8 cellular contexts compared by ENCODE assay signal in genomic region chr1:144523661-144524407, GRCh38.
DNase-seq lines count a peak whose midpoint lies in the region; ATAC-seq and TF ChIP-seq lines count a peak whose summit lies in the region.
"Not testable (repeated sequence)": the region's sequence is repeated elsewhere in the genome, so short reads cannot be mapped to it uniquely, and the experiment has no call there.

No MANE protein-coding gene starts in this region.

- TF ChIP-seq CTCF in A673 (conservative IDR thresholded peaks at IDR 0.05; ENCODE audit: low read depth, low read length); coronary artery (IDR thresholded peaks at IDR 0.05): not testable (repeated sequence)

- POLR2A ChIA-PET in A673 (lab: Charles Lee; ENCODE audit: low non-redundant PET): not testable (repeated sequence)

- TSS peak; percentile 100 for BruUV-seq in A673 (replicated peaks; lab: Mats Ljungman, UMichigan)

- peak; percentile 50 for DNase-seq in A673 (ENCODE audit: low spot score)
- DNase-seq in NCI-H774 (lab: John Stamatoyannopoulos, UW): peak; percentile 41
- peak; percentile 37 for DNase-seq in activated CD8-positive, alpha-beta memory T cell treated with anti-CD3 and anti-CD28 coated beads, Interleukin-2, amount 50 U/mL, for 4 hours
- peak; percentile 58 for DNase-seq in coronary artery (ENCODE audit: low spot score)
- DNase-seq in sciatic nerve (ENCODE audit: low spot score): peak; percentile 59

- H3K27ac ChIP-seq in A673 (ENCODE audit: low read depth, low read length, poor library complexity, severe bottlenecking): peak overlapping the region; percentile 74
- H3K27ac ChIP-seq in coronary artery: peak overlapping the region in 1 of 2 donors; percentile 45
- H3K27ac ChIP-seq in iPS-20b (ENCODE audit: low read length): peak overlapping the region; percentile 97

- H3K4me3 ChIP-seq in A673 (ENCODE audit: low read depth, low read length, poor library complexity, severe bottlenecking): not testable (repeated sequence)
- H3K4me3 ChIP-seq in coronary artery (peak overlapping the region; percentile 48), iPS-20b (ENCODE audit: low read length) (peak overlapping the region; percentile 54; the same call in 1 of the 2 replicates)

- H3K4me1 ChIP-seq in A673 (ENCODE audit: insufficient read depth, low read length, poor library complexity, severe bottlenecking); iPS-20b (ENCODE audit: insufficient read depth, low read length): not testable (repeated sequence)

- CTCF ChIA-PET in A673 (lab: Charles Lee): not testable (repeated sequence)

- peak overlapping the region; percentile 95 for H3K9ac ChIP-seq in iPS-20b (ENCODE audit: low read depth, low read length)

- not testable (repeated sequence) for H3K9me3 ChIP-seq in A673 (ENCODE audit: low read depth, low read length, poor library complexity, severe bottlenecking); iPS-20b (ENCODE audit: insufficient read depth, low read depth, low read length)

- not testable (repeated sequence) for H3K27me3 ChIP-seq in A673 (replicated peaks; ENCODE audit: insufficient read depth, low read depth, low read length, poor library complexity); iPS-20b (ENCODE audit: insufficient read depth, low read length)

- H3K36me3 ChIP-seq in A673 (ENCODE audit: insufficient read depth, low read length, poor library complexity, severe bottlenecking); iPS-20b (ENCODE audit: insufficient read depth, low read depth, low read length): not testable (repeated sequence)

- ATAC-seq in GM19035 (IDR thresholded peaks at IDR 0.05; ENCODE audit: unreplicated experiment) (peak; percentile 93), HG03039 (IDR thresholded peaks at IDR 0.05; ENCODE audit: unreplicated experiment) (peak; percentile 78), sciatic nerve (peak; percentile 89)

- intact Hi-C loops in A673 (cut with micrococcal nuclease; ENCODE audit: unreplicated experiment); sciatic nerve (cut with DNase I): not testable (repeated sequence)
